Comparison of ENCODE assay signal across 18 cellular contexts in the genomic region with DNA sequence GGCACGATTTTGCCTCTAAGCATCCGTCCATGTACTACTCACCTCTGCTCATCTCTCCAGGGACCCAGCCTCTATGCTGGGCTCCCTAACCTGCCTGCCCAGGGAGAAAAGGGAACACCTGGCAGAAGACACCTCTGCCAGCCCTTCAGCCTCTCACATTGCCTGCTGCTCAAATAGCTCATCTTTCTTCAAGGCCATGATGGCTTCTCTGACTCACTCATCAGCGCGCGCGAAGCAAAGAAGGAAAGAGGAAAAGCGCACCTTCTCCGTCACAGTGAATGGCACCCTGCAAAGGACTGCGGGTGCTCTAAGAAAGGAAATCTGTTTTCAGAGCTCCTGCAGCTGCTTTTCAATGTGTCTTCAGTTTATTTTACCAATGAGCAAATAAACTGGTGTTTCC.
DNase-seq lines count a peak whose midpoint lies in the region; ATAC-seq and TF ChIP-seq lines count a peak whose summit lies in the region.
"Had no signal": no experiment of that assay in that cellular context is flagged by ENCODE, and none has a peak within 500 bp of the region (broad histone marks: within the 10 kb centered on the region; RNA-seq: fewer than 3 reads in every experiment).

No MANE protein-coding gene starts in this region.

- peak overlapping the region; percentile 76 for H2AK5ac ChIP-seq in mesenchymal stem cell (ENCODE audit: low read length, severe bottlenecking)

- no peak overlapping the region for H3K14ac ChIP-seq in mesenchymal stem cell (ENCODE audit: low read length in 2 of 2)

- H3K9me3 Mint-ChIP-seq in stimulated activated effector memory CD8-positive, alpha-beta T cell treated with anti-CD3 and anti-CD28 coated beads, Interleukin-12 subunit alpha, Interleukin-12 subunit beta, amount 100 ng/mL, for 72 hours, result no peaks in the 10 kb centered on the region
- H3K9me3 Mint-ChIP-seq: CD8-positive, alpha-beta T cell; H9 had no signal

- no peak overlapping the region for H3K18ac ChIP-seq in mesenchymal stem cell (ENCODE audit: low read depth in 1 of 2, low read length in 2 of 2)

- no peak overlapping the region for H2BK120ac ChIP-seq in mesenchymal stem cell (ENCODE audit: low read depth, low read length)

- 91% methylated on average over 9 of the region's 9 CpGs for WGBS in mesenchymal stem cell

- no peak overlapping the region for H3K23ac ChIP-seq in mesenchymal stem cell (ENCODE audit: low read length in 2 of 2)

- no peak overlapping the region for H4K8ac ChIP-seq in mesenchymal stem cell (ENCODE audit: low read length)

- no peaks in the 10 kb centered on the region for H3K79me1 ChIP-seq in mesenchymal stem cell (replicated peaks; ENCODE audit: low read length, poor library complexity, severe bottlenecking)

- no peak overlapping the region for H3K4me2 ChIP-seq in mesenchymal stem cell (ENCODE audit: low read length, poor library complexity, severe bottlenecking)
- H3K4me2 ChIP-seq: BLaER1 treated with 17β-estradiol and CSF1 and Interleukin-3, amounts not matched to agents 10 nM and 100 nM had no signal

- no peak overlapping the region for H3K4me3 Mint-ChIP-seq in stimulated activated effector memory CD8-positive, alpha-beta T cell treated with anti-CD3 and anti-CD28 coated beads, Interleukin-12 subunit alpha, Interleukin-12 subunit beta, amount 100 ng/mL, for 72 hours
- H3K4me3 Mint-ChIP-seq: B cell; CD8-positive, alpha-beta T cell; H9 had no signal

- H3K36me3 Mint-ChIP-seq in stimulated activated effector memory CD8-positive, alpha-beta T cell treated with anti-CD3 and anti-CD28 coated beads, Interleukin-12 subunit alpha, Interleukin-12 subunit beta, amount 100 ng/mL, for 72 hours, result no peaks in the 10 kb centered on the region

- ATAC-seq in left cardiac atrium, result no peak
- no peak for ATAC-seq in stimulated activated effector memory CD8-positive, alpha-beta T cell treated with anti-CD3 and anti-CD28 coated beads, Interleukin-12 subunit alpha, Interleukin-12 subunit beta, amount 100 ng/mL, for 72 hours
- ATAC-seq: CD8-positive, alpha-beta T cell; HepG2 had no signal

- intact Hi-C loops in left cardiac atrium (cut with DNase I) (no loop called here), dorsolateral prefrontal cortex (cut with DNase I) (no loop called here)

- H3K9ac ChIP-seq in mesenchymal stem cell (ENCODE audit: low read length), result no peak overlapping the region
- H3K9ac ChIP-seq: BLaER1 treated with 17β-estradiol and CSF1 and Interleukin-3, amounts not matched to agents 10 nM and 100 nM had no signal

- H3K4ac ChIP-seq in mesenchymal stem cell (ENCODE audit: low read depth in 1 of 2, low read length in 2 of 2), result no peak overlapping the region

- no peak overlapping the region for H4K91ac ChIP-seq in mesenchymal stem cell (ENCODE audit: low read length)

- H2BK12ac ChIP-seq in mesenchymal stem cell (ENCODE audit: low read length in 2 of 2), result no peak overlapping the region

- H2BK5ac ChIP-seq in mesenchymal stem cell (ENCODE audit: low read depth, low read length, poor library complexity, severe bottlenecking), result no peak overlapping the region

- H3K4me1 ChIP-seq in right atrium auricular region (peaks cover 0 to 54% of the 10 kb centered on the region in 2 donors), mesenchymal stem cell (ENCODE audit: control insufficient read depth, insufficient read depth, low read depth, low read length) (peaks cover 43% of the 10 kb centered on the region)

- H3K9me3 ChIP-seq in right atrium auricular region (no peaks in the 10 kb centered on the region), mesenchymal stem cell (ENCODE audit: control insufficient read depth, low read length) (no peaks in the 10 kb centered on the region)
- H3K9me3 ChIP-seq: BLaER1 treated with 17β-estradiol and CSF1 and Interleukin-3, amounts not matched to agents 10 nM and 100 nM had no signal

- H3K4me3 ChIP-seq in right atrium auricular region (no peak overlapping the region), mesenchymal stem cell (ENCODE audit: insufficient read depth in 1 of 2, low read depth in 1 of 2, low read length in 2 of 2) (no peak overlapping the region), dorsolateral prefrontal cortex (no peak overlapping the region)
- H3K4me3 ChIP-seq: BLaER1 treated with 17β-estradiol and CSF1 and Interleukin-3, amounts not matched to agents 10 nM and 100 nM had no signal

- H2BK15ac ChIP-seq in mesenchymal stem cell (ENCODE audit: low read depth, poor library complexity, severe bottlenecking), result no peak overlapping the region

- H3K27ac Mint-ChIP-seq in stimulated activated effector memory CD8-positive, alpha-beta T cell treated with anti-CD3 and anti-CD28 coated beads, Interleukin-12 subunit alpha, Interleukin-12 subunit beta, amount 100 ng/mL, for 72 hours, result peak overlapping the region; percentile 20
- H3K27ac Mint-ChIP-seq: B cell; CD8-positive, alpha-beta T cell; H9 had no signal

- TF ChIP-seq CTCF in right atrium auricular region (IDR thresholded peaks at IDR 0.05) (no peak), dorsolateral prefrontal cortex (IDR thresholded peaks at IDR 0.05 in 54 of 56, conservative IDR thresholded peaks at IDR 0.05 in 2 of 56; ENCODE audit: low read depth in 1 of 56, partially characterized antibody in 56 of 56) (no peak)

- H3K27ac ChIP-seq in right atrium auricular region, result peak overlapping the region; percentile 23 to 87
- H3K27ac ChIP-seq in mesenchymal stem cell (ENCODE audit: low read length, poor library complexity, severe bottlenecking), result no peak overlapping the region
- H3K27ac ChIP-seq in dorsolateral prefrontal cortex, result no peak overlapping the region
- H3K27ac ChIP-seq: BLaER1 treated with 17β-estradiol and CSF1 and Interleukin-3, amounts not matched to agents 10 nM and 100 nM had no signal

- H3K27me3 ChIP-seq in right atrium auricular region, result no peaks in the 10 kb centered on the region
- peaks cover 0 to 23% of the 10 kb centered on the region in 2 experiments for H3K27me3 ChIP-seq in mesenchymal stem cell (ENCODE audit: control insufficient read depth in 1 of 2, insufficient read depth in 1 of 2, low read length in 2 of 2)
- no peaks in the 10 kb centered on the region for H3K27me3 ChIP-seq in dorsolateral prefrontal cortex

- H3K36me3 ChIP-seq in right atrium auricular region, result peaks cover 5% of the 10 kb centered on the region
- no peaks in the 10 kb centered on the region for H3K36me3 ChIP-seq in mesenchymal stem cell (ENCODE audit: control insufficient read depth in 1 of 2, insufficient read depth in 2 of 2, low read depth in 1 of 2, low read length in 2 of 2)
- H3K36me3 ChIP-seq: BLaER1 treated with 17β-estradiol and CSF1 and Interleukin-3, amounts not matched to agents 10 nM and 100 nM had no signal

- no peak overlapping the region for H2AFZ ChIP-seq in mesenchymal stem cell (ENCODE audit: low read depth, low read length)

- H3K4me1 Mint-ChIP-seq in stimulated activated effector memory CD8-positive, alpha-beta T cell treated with anti-CD3 and anti-CD28 coated beads, Interleukin-12 subunit alpha, Interleukin-12 subunit beta, amount 100 ng/mL, for 72 hours, result peaks cover 12% of the 10 kb centered on the region

- DNase-seq in NCI-H146 (lab: John Stamatoyannopoulos, UW), result peak; percentile 9
- no peak for DNase-seq in NCI-H146 treated with DMSO at 0.1 percent for 48 hours (lab: John Stamatoyannopoulos, UW; ENCODE audit: unreplicated experiment)
- no peak for DNase-seq in right atrium auricular region (ENCODE audit: low spot score)
- DNase-seq in left cardiac atrium, result no peak
- DNase-seq in mesenchymal stem cell, result no peak
- no peak for DNase-seq in stimulated activated effector memory CD8-positive, alpha-beta T cell treated with anti-CD3 and anti-CD28 coated beads, Interleukin-12 subunit alpha, Interleukin-12 subunit beta, amount 100 ng/mL, for 72 hours (ENCODE audit: low spot score in 2 of 2)
- no peak for DNase-seq in dorsolateral prefrontal cortex
- DNase-seq in effector CD4-positive, alpha-beta T cell, result no peak
- DNase-seq: 8988T; Calu3; CD8-positive, alpha-beta T cell; DMS79 treated with DMSO at 0.1 percent for 48 hours; GF-D8; GOT3; H9 had no signal

Comparison
In these comparisons a context has a peak if more than half of its experiments do, and no peak if none do; other contexts are left out.
1. H3K27ac ChIP-seq: peak in right atrium auricular region (2 of 2); none in mesenchymal stem cell (single experiment) and dorsolateral prefrontal cortex (0 of 59).